In the genomic region with DNA sequence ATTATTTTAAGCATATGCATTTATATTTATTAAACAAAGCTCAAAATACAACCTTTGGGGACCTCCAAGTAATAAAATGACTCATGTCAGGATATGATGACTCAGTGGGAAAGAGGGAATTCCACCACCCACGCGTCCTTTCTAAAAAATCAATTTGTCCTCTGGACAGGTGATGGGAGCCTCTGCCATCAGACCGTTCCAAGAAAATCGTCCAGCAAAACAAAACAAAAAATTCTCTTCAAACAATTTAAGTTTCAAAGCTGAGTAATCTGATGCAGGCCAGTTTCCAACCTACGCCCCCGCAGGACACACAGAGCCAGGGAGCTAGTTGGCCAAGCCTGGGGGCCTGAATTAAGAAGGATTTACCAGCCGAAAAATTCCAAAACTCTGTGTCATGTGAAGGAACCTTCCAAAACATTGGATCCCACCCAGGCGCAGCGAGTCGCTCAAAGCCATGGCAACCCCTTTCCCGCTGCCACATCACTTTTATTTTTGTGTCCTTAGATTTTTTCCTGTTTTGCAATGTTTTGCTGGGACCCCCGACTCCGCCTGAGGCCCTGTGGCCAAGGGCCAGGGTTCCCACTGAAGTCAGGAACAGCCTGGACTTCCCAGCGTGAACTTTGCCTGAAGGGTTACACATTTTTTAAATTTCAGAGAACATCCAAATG, we compare ENCODE assay signal across 9 cellular contexts.
DNase-seq lines count a peak whose midpoint lies in the region; ATAC-seq, FAIRE-seq and TF ChIP-seq lines count a peak whose summit lies in the region.
"Had no signal": no experiment of that assay in that cellular context is flagged by ENCODE, and none has a peak within 500 bp of the region (broad histone marks: within the 10 kb centered on the region; RNA-seq: fewer than 3 reads in every experiment).

No MANE protein-coding gene starts in this region.

- H3K4me3 ChIP-seq in fibroblast of mammary gland (ENCODE audit: control insufficient read depth, low read depth, low read length) = no peak overlapping the region
- H3K4me3 ChIP-seq in neuronal stem cell (ENCODE audit: low read length in 2 of 2) = no peak overlapping the region

- H2AFZ ChIP-seq in neuronal stem cell (ENCODE audit: low read length) = peak overlapping the region; percentile 63

- no peaks in the 10 kb centered on the region for H3K9me3 ChIP-seq in neuronal stem cell (replicated peaks in 1 of 2; ENCODE audit: control insufficient read depth in 2 of 2, insufficient read depth in 1 of 2, low read depth in 1 of 2, low read length in 2 of 2)

- no peaks in the 10 kb centered on the region for H3K36me3 ChIP-seq in neuronal stem cell (replicated peaks in 1 of 2; ENCODE audit: control insufficient read depth in 2 of 2, insufficient read depth in 2 of 2, low read length in 2 of 2)

- H4K8ac ChIP-seq in neuronal stem cell (ENCODE audit: low read depth, low read length) = no peak overlapping the region

- H3K4me1 ChIP-seq in neuronal stem cell (ENCODE audit: control insufficient read depth in 2 of 2, insufficient read depth in 1 of 2, low read depth in 1 of 2, low read length in 2 of 2) = peaks cover 13 to 15% of the 10 kb centered on the region in 2 donors

- H3K9ac ChIP-seq in neuronal stem cell (ENCODE audit: low read depth, low read length, poor library complexity) = no peak overlapping the region
- H3K9ac ChIP-seq: KMS-11 had no signal

- no peak for ATAC-seq in GM18519 (IDR thresholded peaks at IDR 0.05; ENCODE audit: low FRiP score, unreplicated experiment)

- H3K23ac ChIP-seq in neuronal stem cell (ENCODE audit: low read depth, low read length, poor library complexity) = no peak overlapping the region

- no peak overlapping the region for H4K91ac ChIP-seq in neuronal stem cell (ENCODE audit: low read depth, low read length, poor library complexity)

- no peaks in the 10 kb centered on the region for H3K27me3 ChIP-seq in neuronal stem cell (ENCODE audit: control insufficient read depth in 3 of 3, insufficient read depth in 3 of 3, low read depth in 1 of 3, low read length in 3 of 3)

- H3K4me2 ChIP-seq in neuronal stem cell (ENCODE audit: insufficient read depth, low read length, poor library complexity, severe bottlenecking) = no peak overlapping the region
- H3K4me2 ChIP-seq: KMS-11 had no signal

- H3K4ac ChIP-seq in neuronal stem cell (ENCODE audit: low read length) = no peak overlapping the region

- peak; percentile 40 for DNase-seq in Ammon's horn (ENCODE audit: low spot score)
- DNase-seq in RCC 7860 (ENCODE audit: low spot score) = peak; percentile 88
- peak; percentile 99 for DNase-seq in fibroblast of mammary gland (ENCODE audit: low read depth)
- peak; percentile 35 for DNase-seq in neuronal stem cell (ENCODE audit: low spot score)
- DNase-seq in activated effector memory CD4-positive, alpha-beta T cell treated with Interleukin-2 at 50 U/mL for 16 hours = no peak
- no peak for DNase-seq in NOMO-1 treated with DMSO at 0.1 percent for 48 hours (lab: John Stamatoyannopoulos, UW; ENCODE audit: unreplicated experiment)
- no peak for DNase-seq in OCI-M1 (lab: John Stamatoyannopoulos, UW)

- H3K18ac ChIP-seq in neuronal stem cell (ENCODE audit: low read length) = no peak overlapping the region

- no peak overlapping the region for H2BK120ac ChIP-seq in neuronal stem cell (ENCODE audit: low read depth, low read length)

- H3K27ac ChIP-seq in neuronal stem cell (replicated peaks; ENCODE audit: low read length) = no peak overlapping the region
- H3K27ac ChIP-seq: KMS-11 had no signal

- FAIRE-seq in RCC 7860 (lab: Jason Lieb, UNC) = no peak

- no peak overlapping the region for H3K14ac ChIP-seq in neuronal stem cell (ENCODE audit: low read length)

- no peak overlapping the region for H2BK12ac ChIP-seq in neuronal stem cell (ENCODE audit: low read length)

- no CpG with 5 or more reads among the region's 14 CpGs for WGBS in neuronal stem cell (ENCODE audit: extremely low coverage in 2 of 2, insufficient read length in 2 of 2, insufficient replicate concordance in 1 of 2), 2 donors

- no peaks in the 10 kb centered on the region for H3K79me1 ChIP-seq in neuronal stem cell (ENCODE audit: low read depth, low read length)

- no peak overlapping the region for H2BK5ac ChIP-seq in neuronal stem cell (ENCODE audit: low read length)

- H2AK5ac ChIP-seq in neuronal stem cell (ENCODE audit: low read depth, low read length) = no peak overlapping the region

- no peak overlapping the region for H2BK15ac ChIP-seq in neuronal stem cell (ENCODE audit: low read length)

- TF ChIP-seq CTCF in fibroblast of mammary gland (conservative IDR thresholded peaks at IDR 0.05; ENCODE audit: control insufficient read depth, insufficient read depth, low read depth, low read length) = no peak

Comparison
In these comparisons a context has a peak if more than half of its experiments do, and no peak if none do; other contexts are left out.
1. DNase-seq: peak in Ammon's horn (single experiment), RCC 7860 (single experiment), fibroblast of mammary gland (single experiment) and neuronal stem cell (single experiment); none in activated effector memory CD4-positive, alpha-beta T cell treated with Interleukin-2 at 50 U/mL for 16 hours (single experiment), NOMO-1 treated with DMSO at 0.1 percent for 48 hours (single experiment) and OCI-M1 (single experiment).